ENCODE assay signal across 12 cellular contexts in genomic region chrX:31449064-31449463, GRCh38.
DNase-seq lines count a peak whose midpoint lies in the region; ATAC-seq and TF ChIP-seq lines count a peak whose summit lies in the region.
"Had no signal": no experiment of that assay in that cellular context is flagged by ENCODE, and none has a peak within 500 bp of the region (broad histone marks: within the 10 kb centered on the region; RNA-seq: fewer than 3 reads in every experiment).

No MANE protein-coding gene starts in this region.

- ATAC-seq in sciatic nerve (peak; percentile 30), HG03520 (IDR thresholded peaks at IDR 0.05; ENCODE audit: unreplicated experiment) (no peak)
- ATAC-seq: GM12878, HCT116 had no signal

- intact Hi-C loops in sciatic nerve (cut with DNase I) = no loop called here
- intact Hi-C loops in tibial artery (cut with DNase I; ENCODE audit: low total_unique reads) = no loop called here

- peak; percentile 3 for DNase-seq in NCI-H2029 (lab: John Stamatoyannopoulos, UW)
- no peak for DNase-seq in NCI-H2029 treated with DMSO at 0.1 percent for 48 hours (lab: John Stamatoyannopoulos, UW)
- DNase-seq in NCI-H1930 (lab: John Stamatoyannopoulos, UW) = peak; percentile 9 to 26
- DNase-seq in NCI-H345 (lab: John Stamatoyannopoulos, UW) = peak; percentile 78
- no peak for DNase-seq in sciatic nerve (ENCODE audit: low spot score)
- DNase-seq in tibial artery = no peak
- DNase-seq: C1 segment of cervical spinal cord; CD4-positive, alpha-beta memory T cell; GM23248 had no signal

- no peaks in the 10 kb centered on the region for H3K27me3 ChIP-seq in tibial artery

- no peaks in the 10 kb centered on the region for H3K9me3 ChIP-seq in tibial artery

- no peaks in the 10 kb centered on the region for H3K36me3 ChIP-seq in tibial artery

- peaks cover 0 to 10% (median 0%) of the 10 kb centered on the region in 4 donors for H3K4me1 ChIP-seq in tibial artery

- no peak for TF ChIP-seq CTCF in tibial artery (IDR thresholded peaks at IDR 0.05)

- no peak overlapping the region for H3K4me3 ChIP-seq in tibial artery
- H3K4me3 ChIP-seq: GM12878, GM23248 had no signal

- no peak overlapping the region for H3K27ac ChIP-seq in tibial artery
- H3K27ac ChIP-seq: GM23248 had no signal

Comparison
In these comparisons a context has a peak if more than half of its experiments do, and no peak if none do; other contexts are left out.
1. DNase-seq: peak in NCI-H2029 (single experiment), NCI-H1930 (2 of 2) and NCI-H345 (single experiment); none in NCI-H2029 treated with DMSO at 0.1 percent for 48 hours (single experiment), sciatic nerve (single experiment) and tibial artery (0 of 2).